ENCODE assay signal across 8 cellular contexts in the genomic region with DNA sequence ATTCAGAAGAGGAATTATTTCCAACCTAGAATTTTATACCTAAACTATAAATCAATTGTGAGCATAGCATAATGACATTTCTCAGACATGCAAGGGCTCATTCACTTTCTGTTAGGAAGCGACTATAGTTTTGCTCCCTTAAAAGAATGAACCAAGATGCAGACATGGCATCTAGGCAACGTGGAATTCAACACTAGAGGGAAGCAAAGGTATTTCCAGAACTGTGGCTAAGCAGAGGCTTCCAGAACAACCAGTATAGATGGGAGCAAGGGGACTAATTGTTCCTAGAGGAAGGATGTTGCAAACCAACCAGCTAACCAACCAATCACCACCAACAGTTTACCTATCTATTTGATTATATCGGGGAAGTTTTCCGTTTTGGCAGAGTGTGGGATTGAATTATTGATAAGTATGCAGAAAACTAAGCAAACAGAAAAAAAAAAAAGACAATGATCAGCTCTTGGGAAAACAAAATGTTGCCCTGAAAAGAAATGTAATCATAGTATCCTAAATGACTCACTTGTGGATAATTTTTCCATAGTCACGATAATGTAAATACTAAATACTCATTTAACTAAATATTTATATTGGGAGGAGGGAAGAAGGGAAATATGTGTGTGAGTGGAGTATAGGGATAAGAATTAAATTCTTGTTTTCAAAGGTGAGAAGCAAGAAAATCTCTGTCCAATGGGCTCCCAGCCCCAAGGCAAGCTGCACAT. TPM values are rescaled to one million over a fixed set of nuclear protein-coding genes. Genes with fewer than 3 reads are reported as not detected.
DNase-seq lines count a peak whose midpoint lies in the region; ATAC-seq and TF ChIP-seq lines count a peak whose summit lies in the region.

No MANE protein-coding gene starts in this region.

- DNase-seq in AG08395 (ENCODE audit: low spot score): peak; percentile 48
- no peak for DNase-seq in body of pancreas
- DNase-seq in left lobe of liver (ENCODE audit: low spot score): no peak
- DNase-seq in activated CD4-positive, CD25-positive, alpha-beta regulatory T cell (lab: John Stamatoyannopoulos, UW): no peak
- no peak for DNase-seq in upper lobe of left lung
- DNase-seq in NCI-H1694 treated with DMSO at 0.1 percent for 48 hours (lab: John Stamatoyannopoulos, UW): no peak

- no peak overlapping the region for H3K4me3 ChIP-seq in body of pancreas
- H3K4me3 ChIP-seq in upper lobe of left lung: no peak overlapping the region

- H3K36me3 ChIP-seq in body of pancreas (replicated peaks in 1 of 2; ENCODE audit: insufficient read depth in 1 of 2, low read depth in 2 of 2) (no peaks in the 10 kb centered on the region), upper lobe of left lung (no peaks in the 10 kb centered on the region)

- TF ChIP-seq POLR2A in body of pancreas (IDR thresholded peaks at IDR 0.05): no peak
- no peak for TF ChIP-seq POLR2A in upper lobe of left lung (IDR thresholded peaks at IDR 0.05)

- H3K27ac ChIP-seq in body of pancreas (no peak overlapping the region), upper lobe of left lung (no peak overlapping the region)

- peak; percentile 64 for TF ChIP-seq RAD21 in Ishikawa (IDR thresholded peaks at IDR 0.05; ENCODE audit: low read depth)

- WGBS in body of pancreas, 2 donors: 30 to 35% methylated on average over 5 of the region's 5 CpGs
- 45 to 55% methylated on average over 5 of the region's 5 CpGs for WGBS in upper lobe of left lung, 2 donors

- intact Hi-C loops in body of pancreas (cut with DNase I): no loop called here

- no peaks in the 10 kb centered on the region for H3K9me3 ChIP-seq in body of pancreas
- no peaks in the 10 kb centered on the region for H3K9me3 ChIP-seq in upper lobe of left lung

- no peaks in the 10 kb centered on the region for H3K27me3 ChIP-seq in body of pancreas
- H3K27me3 ChIP-seq in upper lobe of left lung: no peaks in the 10 kb centered on the region

- TF ChIP-seq CTCF in body of pancreas (IDR thresholded peaks at IDR 0.05) (peak in 6 of 7 experiments; percentile 19 to 53 (median 35)), upper lobe of left lung (IDR thresholded peaks at IDR 0.05) (peak in 2 of 6 experiments; percentile 26 to 35)

- TF ChIP-seq EP300 in Ishikawa (IDR thresholded peaks at IDR 0.05; ENCODE audit: borderline replicate concordance) (no peak), upper lobe of left lung (IDR thresholded peaks at IDR 0.05) (no peak)

- H3K4me1 ChIP-seq in body of pancreas (no peaks in the 10 kb centered on the region), upper lobe of left lung (peaks cover 0 to 7% (median 2%) of the 10 kb centered on the region in 4 donors)

- ATAC-seq in body of pancreas (no peak), left lobe of liver (peak; percentile 84), HG02852 (IDR thresholded peaks at IDR 0.05; ENCODE audit: unreplicated experiment) (no peak), upper lobe of left lung (ENCODE audit: low FRiP score in 2 of 2) (no peak)

TF ChIP-seq in Ishikawa, 13 proteins besides CTCF, POLR2A, EP300 and RAD21:
- TF ChIP-seq, protein P1, sequence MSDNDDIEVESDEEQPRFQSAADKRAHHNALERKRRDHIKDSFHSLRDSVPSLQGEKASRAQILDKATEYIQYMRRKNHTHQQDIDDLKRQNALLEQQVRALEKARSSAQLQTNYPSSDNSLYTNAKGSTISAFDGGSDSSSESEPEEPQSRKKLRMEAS (IDR thresholded peaks at IDR 0.05): no peak
- TF ChIP-seq CEBPB (IDR thresholded peaks at IDR 0.05): no peak
- no peak for TF ChIP-seq FOXM1 (IDR thresholded peaks at IDR 0.05; ENCODE audit: borderline replicate concordance, low read depth)
- TF ChIP-seq YY1 (IDR thresholded peaks at IDR 0.05; ENCODE audit: low read depth): no peak
- TF ChIP-seq CREB1 (IDR thresholded peaks at IDR 0.05; ENCODE audit: low read depth): no peak
- no peak for TF ChIP-seq TCF12 (IDR thresholded peaks at IDR 0.05; ENCODE audit: low read depth)
- TF ChIP-seq ZBTB7A (IDR thresholded peaks at IDR 0.05; ENCODE audit: low read depth): no peak
- TF ChIP-seq, protein P2, sequence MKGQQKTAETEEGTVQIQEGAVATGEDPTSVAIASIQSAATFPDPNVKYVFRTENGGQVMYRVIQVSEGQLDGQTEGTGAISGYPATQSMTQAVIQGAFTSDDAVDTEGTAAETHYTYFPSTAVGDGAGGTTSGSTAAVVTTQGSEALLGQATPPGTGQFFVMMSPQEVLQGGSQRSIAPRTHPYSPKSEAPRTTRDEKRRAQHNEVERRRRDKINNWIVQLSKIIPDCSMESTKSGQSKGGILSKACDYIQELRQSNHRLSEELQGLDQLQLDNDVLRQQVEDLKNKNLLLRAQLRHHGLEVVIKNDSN (IDR thresholded peaks at IDR 0.05): no peak
- TF ChIP-seq EGR1 (IDR thresholded peaks at IDR 0.05): no peak
- TF ChIP-seq NFIC (IDR thresholded peaks at IDR 0.05): no peak
- no peak for TF ChIP-seq TAF1 (IDR thresholded peaks at IDR 0.05; ENCODE audit: low read depth)
- TF ChIP-seq TEAD4 (IDR thresholded peaks at IDR 0.05): no peak
- TF ChIP-seq, protein P3, sequence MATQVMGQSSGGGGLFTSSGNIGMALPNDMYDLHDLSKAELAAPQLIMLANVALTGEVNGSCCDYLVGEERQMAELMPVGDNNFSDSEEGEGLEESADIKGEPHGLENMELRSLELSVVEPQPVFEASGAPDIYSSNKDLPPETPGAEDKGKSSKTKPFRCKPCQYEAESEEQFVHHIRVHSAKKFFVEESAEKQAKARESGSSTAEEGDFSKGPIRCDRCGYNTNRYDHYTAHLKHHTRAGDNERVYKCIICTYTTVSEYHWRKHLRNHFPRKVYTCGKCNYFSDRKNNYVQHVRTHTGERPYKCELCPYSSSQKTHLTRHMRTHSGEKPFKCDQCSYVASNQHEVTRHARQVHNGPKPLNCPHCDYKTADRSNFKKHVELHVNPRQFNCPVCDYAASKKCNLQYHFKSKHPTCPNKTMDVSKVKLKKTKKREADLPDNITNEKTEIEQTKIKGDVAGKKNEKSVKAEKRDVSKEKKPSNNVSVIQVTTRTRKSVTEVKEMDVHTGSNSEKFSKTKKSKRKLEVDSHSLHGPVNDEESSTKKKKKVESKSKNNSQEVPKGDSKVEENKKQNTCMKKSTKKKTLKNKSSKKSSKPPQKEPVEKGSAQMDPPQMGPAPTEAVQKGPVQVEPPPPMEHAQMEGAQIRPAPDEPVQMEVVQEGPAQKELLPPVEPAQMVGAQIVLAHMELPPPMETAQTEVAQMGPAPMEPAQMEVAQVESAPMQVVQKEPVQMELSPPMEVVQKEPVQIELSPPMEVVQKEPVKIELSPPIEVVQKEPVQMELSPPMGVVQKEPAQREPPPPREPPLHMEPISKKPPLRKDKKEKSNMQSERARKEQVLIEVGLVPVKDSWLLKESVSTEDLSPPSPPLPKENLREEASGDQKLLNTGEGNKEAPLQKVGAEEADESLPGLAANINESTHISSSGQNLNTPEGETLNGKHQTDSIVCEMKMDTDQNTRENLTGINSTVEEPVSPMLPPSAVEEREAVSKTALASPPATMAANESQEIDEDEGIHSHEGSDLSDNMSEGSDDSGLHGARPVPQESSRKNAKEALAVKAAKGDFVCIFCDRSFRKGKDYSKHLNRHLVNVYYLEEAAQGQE (IDR thresholded peaks at IDR 0.05; ENCODE audit: low read depth): no peak

RNA-seq across cellular contexts. Expression of a gene that starts 21.1 kb away (rescaled TPM):
- total RNA-seq in body of pancreas (under 1 TPM in 1 of 2 donors, not detected in 1; 0.52 TPM), left lobe of liver (0.23 TPM), upper lobe of left lung (1 to 10 TPM; 1.4 to 8.4 (median 4.9) TPM)

RNA-seq across cellular contexts. Expression of a gene that starts 41.9 kb away (rescaled TPM):
- total RNA-seq in body of pancreas: 10 to 100 TPM; 30.7 to 72.1 TPM
- 62.5 TPM for total RNA-seq in left lobe of liver
- 10 to 100 TPM; 26.2 to 82.3 (median 54.8) TPM for total RNA-seq in upper lobe of left lung
